In genomic region chr4:6042293-6043063, GRCh38 we compare ENCODE assay signal across 17 cellular contexts. TPM values are rescaled to one million over a fixed set of nuclear protein-coding genes. Genes with fewer than 3 reads are reported as not detected.
DNase-seq lines count a peak whose midpoint lies in the region; ATAC-seq and TF ChIP-seq lines count a peak whose summit lies in the region.
"Had no signal": no experiment of that assay in that cellular context is flagged by ENCODE, and none has a peak within 500 bp of the region (broad histone marks: within the 10 kb centered on the region; RNA-seq: fewer than 3 reads in every experiment).

No MANE protein-coding gene starts in this region.

- H3K27ac Mint-ChIP-seq in activated naive CD8-positive, alpha-beta T cell treated with anti-CD3 and anti-CD28 coated beads, Interleukin-2, amount 50 U/mL, for 24 hours = no peak overlapping the region
- H3K27ac Mint-ChIP-seq in activated naive CD8-positive, alpha-beta T cell treated with anti-CD3 and anti-CD28 coated beads for 36 hours = no peak overlapping the region
- H3K27ac Mint-ChIP-seq in activated T-helper 17 cell treated with anti-CD3 and anti-CD28 coated beads, Interleukin-2, amount 50 U/mL, for 72 hours = no peak overlapping the region
- H3K27ac Mint-ChIP-seq: IgD-negative memory B cell had no signal

- H3K27me3 Mint-ChIP-seq in activated naive CD8-positive, alpha-beta T cell treated with anti-CD3 and anti-CD28 coated beads, Interleukin-2, amount 50 U/mL, for 24 hours = peaks cover 8% of the 10 kb centered on the region
- peaks cover 19% of the 10 kb centered on the region for H3K27me3 Mint-ChIP-seq in activated naive CD8-positive, alpha-beta T cell treated with anti-CD3 and anti-CD28 coated beads for 36 hours
- H3K27me3 Mint-ChIP-seq in activated T-helper 17 cell treated with anti-CD3 and anti-CD28 coated beads, Interleukin-2, amount 50 U/mL, for 72 hours = peaks cover 14% of the 10 kb centered on the region
- H3K27me3 Mint-ChIP-seq: CD4-positive, alpha-beta memory T cell; IgD-negative memory B cell had no signal

- H3K27ac ChIP-seq in lung (ENCODE audit: low read depth in 1 of 2, low read length in 1 of 2) = no peak overlapping the region
- H3K27ac ChIP-seq: BLaER1, SJSA1 had no signal

- no peaks in the 10 kb centered on the region for H3K36me3 ChIP-seq in lung (ENCODE audit: control insufficient read depth in 2 of 2, insufficient read depth in 2 of 2, low read length in 2 of 2)
- H3K36me3 ChIP-seq: BLaER1, SJSA1 had no signal

- H3K36me3 Mint-ChIP-seq in activated naive CD8-positive, alpha-beta T cell treated with anti-CD3 and anti-CD28 coated beads, Interleukin-2, amount 50 U/mL, for 24 hours (ENCODE audit: low read depth) = no peaks in the 10 kb centered on the region
- no peaks in the 10 kb centered on the region for H3K36me3 Mint-ChIP-seq in activated naive CD8-positive, alpha-beta T cell treated with anti-CD3 and anti-CD28 coated beads for 36 hours
- H3K36me3 Mint-ChIP-seq in activated T-helper 17 cell treated with anti-CD3 and anti-CD28 coated beads, Interleukin-2, amount 50 U/mL, for 72 hours (ENCODE audit: low read depth) = no peaks in the 10 kb centered on the region
- H3K36me3 Mint-ChIP-seq: CD4-positive, alpha-beta memory T cell; IgD-negative memory B cell had no signal

- peaks cover 0 to 4% of the 10 kb centered on the region in 2 donors for H3K9me3 ChIP-seq in lung (ENCODE audit: control insufficient read depth in 2 of 2, insufficient read depth in 1 of 2, low read length in 1 of 2)
- H3K9me3 ChIP-seq: BLaER1, Caco-2, SJSA1 had no signal

- H3K4me3 Mint-ChIP-seq in activated naive CD8-positive, alpha-beta T cell treated with anti-CD3 and anti-CD28 coated beads, Interleukin-2, amount 50 U/mL, for 24 hours = no peak overlapping the region
- no peak overlapping the region for H3K4me3 Mint-ChIP-seq in activated naive CD8-positive, alpha-beta T cell treated with anti-CD3 and anti-CD28 coated beads for 36 hours
- H3K4me3 Mint-ChIP-seq in activated T-helper 17 cell treated with anti-CD3 and anti-CD28 coated beads, Interleukin-2, amount 50 U/mL, for 72 hours = no peak overlapping the region
- H3K4me3 Mint-ChIP-seq: CD4-positive, alpha-beta memory T cell had no signal

- H3K4me1 Mint-ChIP-seq in activated naive CD8-positive, alpha-beta T cell treated with anti-CD3 and anti-CD28 coated beads, Interleukin-2, amount 50 U/mL, for 24 hours = no peaks in the 10 kb centered on the region
- H3K4me1 Mint-ChIP-seq in activated naive CD8-positive, alpha-beta T cell treated with anti-CD3 and anti-CD28 coated beads for 36 hours = no peaks in the 10 kb centered on the region
- H3K4me1 Mint-ChIP-seq in activated T-helper 17 cell treated with anti-CD3 and anti-CD28 coated beads, Interleukin-2, amount 50 U/mL, for 72 hours = no peaks in the 10 kb centered on the region
- H3K4me1 Mint-ChIP-seq: IgD-negative memory B cell had no signal

- no peak for TF ChIP-seq CTCF in lung (IDR thresholded peaks at IDR 0.05; ENCODE audit: control extremely low read depth, extremely low read depth)

- 80 to 90% methylated on average over 21 of the region's 21 CpGs for WGBS in lung, 2 donors

- peak; percentile 33 for ATAC-seq in activated naive CD8-positive, alpha-beta T cell treated with anti-CD3 and anti-CD28 coated beads, Interleukin-2, amount 50 U/mL, for 24 hours
- ATAC-seq in activated T-helper 17 cell treated with anti-CD3 and anti-CD28 coated beads, Interleukin-2, amount 50 U/mL, for 72 hours (replicated peaks) = peak; percentile 39
- peak; percentile 8 for ATAC-seq in lung (ENCODE audit: insufficient read depth, low FRiP score)
- ATAC-seq in GM21360 (IDR thresholded peaks at IDR 0.05; ENCODE audit: unreplicated experiment) = no peak

- H3K27me3 ChIP-seq in lung (ENCODE audit: control insufficient read depth, insufficient read depth) = no peaks in the 10 kb centered on the region
- H3K27me3 ChIP-seq: BLaER1, SJSA1 had no signal

- DNase-seq in activated naive CD8-positive, alpha-beta T cell treated with anti-CD3 and anti-CD28 coated beads, Interleukin-2, amount 50 U/mL, for 24 hours = no peak
- DNase-seq in activated naive CD8-positive, alpha-beta T cell treated with anti-CD3 and anti-CD28 coated beads for 36 hours = no peak
- DNase-seq in lung (ENCODE audit: low spot score) = no peak
- DNase-seq in HCEC 1CT = no peak
- DNase-seq in D341Med (ENCODE audit: low spot score) = no peak
- DNase-seq: Caco-2; CD4-positive, alpha-beta memory T cell; DND-41; GOT3; NCI-H1105 treated with DMSO at 0.1 percent for 48 hours; NCI-H2081; NCI-H2171 had no signal

- no peak overlapping the region for H3K4me3 ChIP-seq in lung
- H3K4me3 ChIP-seq: BLaER1, SJSA1 had no signal

- H3K4me1 ChIP-seq in lung (ENCODE audit: control insufficient read depth in 2 of 2, insufficient read depth in 2 of 2, low read length in 2 of 2) = no peaks in the 10 kb centered on the region
- H3K4me1 ChIP-seq: Caco-2, SJSA1 had no signal

- no peaks in the 10 kb centered on the region for H3K9me3 Mint-ChIP-seq in activated naive CD8-positive, alpha-beta T cell treated with anti-CD3 and anti-CD28 coated beads, Interleukin-2, amount 50 U/mL, for 24 hours
- no peaks in the 10 kb centered on the region for H3K9me3 Mint-ChIP-seq in activated naive CD8-positive, alpha-beta T cell treated with anti-CD3 and anti-CD28 coated beads for 36 hours
- H3K9me3 Mint-ChIP-seq in activated T-helper 17 cell treated with anti-CD3 and anti-CD28 coated beads, Interleukin-2, amount 50 U/mL, for 72 hours = no peaks in the 10 kb centered on the region
- H3K9me3 Mint-ChIP-seq: CD4-positive, alpha-beta memory T cell had no signal

RNA-seq across cellular contexts. Expression of gene C4orf50, which starts 24.2 kb away (rescaled TPM):
- not detected for total RNA-seq in activated naive CD8-positive, alpha-beta T cell treated with anti-CD3 and anti-CD28 coated beads for 36 hours
- total RNA-seq in activated T-helper 17 cell treated with anti-CD3 and anti-CD28 coated beads, Interleukin-2, amount 50 U/mL, for 72 hours = 1 to 10 TPM in 1 of 2 donors, under 1 TPM in 1; 0.34 to 2.1 TPM
- total RNA-seq in lung = under 1 TPM; 0.03 TPM
- under 1 TPM; 0.02 to 0.04 TPM for polyA plus RNA-seq in lung
- total RNA-seq: Caco-2, SJSA1 had no signal
- polyA plus RNA-seq: IgD-negative memory B cell had no signal
